ENCODE assay signal across 8 cellular contexts in the genomic region with DNA sequence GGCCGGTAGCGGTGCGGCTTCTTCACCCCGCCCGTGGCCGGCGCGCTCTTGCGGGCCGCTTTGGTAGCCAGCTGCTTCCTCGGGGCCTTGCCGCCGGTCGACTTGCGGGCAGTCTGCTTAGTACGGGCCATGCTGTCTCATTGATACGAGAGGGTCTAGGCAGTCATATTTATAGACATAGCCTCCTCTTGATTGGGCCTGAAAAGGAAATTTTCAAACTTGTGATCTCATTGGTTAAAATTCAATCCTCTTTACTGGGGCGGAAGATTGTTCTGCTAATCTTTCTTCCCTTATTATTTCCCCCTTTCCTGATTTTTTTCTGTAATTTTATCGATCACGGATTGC.
DNase-seq lines count a peak whose midpoint lies in the region; TF ChIP-seq lines count a peak whose summit lies in the region.
"Not testable (repeated sequence)": the region's sequence is repeated elsewhere in the genome, so short reads cannot be mapped to it uniquely, and the experiment has no call there.

No MANE protein-coding gene starts in this region.

- H3K4me1 ChIP-seq in BE2C; parathyroid adenoma; subcutaneous abdominal adipose tissue (ENCODE audit: control insufficient read depth in 5 of 5, insufficient read depth in 5 of 5, low read length in 5 of 5): not testable (repeated sequence)

- H3K27ac Mint-ChIP-seq in activated T-cell treated with anti-CD3 and anti-CD28 coated beads, Interleukin-2, amount 50 U/mL, for 24 hours: not testable (repeated sequence)

- not testable (repeated sequence) for H3K79me2 ChIP-seq in parathyroid adenoma

- H3K36me3 Mint-ChIP-seq in activated T-cell treated with anti-CD3 and anti-CD28 coated beads, Interleukin-2, amount 50 U/mL, for 24 hours (ENCODE audit: low read depth): not testable (repeated sequence)

- H3K27ac ChIP-seq in parathyroid adenoma: peak overlapping the region; percentile 47
- not testable (repeated sequence) for H3K27ac ChIP-seq in subcutaneous abdominal adipose tissue (ENCODE audit: low read depth, low read length)

- not testable (repeated sequence) for H3K27me3 Mint-ChIP-seq in activated T-cell treated with anti-CD3 and anti-CD28 coated beads, Interleukin-2, amount 50 U/mL, for 24 hours

- H3K4me3 ChIP-seq in BE2C (ENCODE audit: low read depth, low read length): peak overlapping the region; percentile 56
- H3K4me3 ChIP-seq in cardiac fibroblast (replicated peaks in 1 of 2; ENCODE audit: low read depth in 2 of 2, low read length in 2 of 2): peak overlapping the region in 1 of 2 donors; percentile 50
- H3K4me3 ChIP-seq in fibroblast of villous mesenchyme (ENCODE audit: low read depth, low read length): peak overlapping the region; percentile 48
- not testable (repeated sequence) for H3K4me3 ChIP-seq in parathyroid adenoma (ENCODE audit: low read depth, low read length)
- H3K4me3 ChIP-seq in subcutaneous abdominal adipose tissue (ENCODE audit: low read depth in 1 of 5, low read length in 5 of 5): peak overlapping the region in 4 of 5 donors; percentile 57 to 64 (median 62)

- not testable (repeated sequence) for H3K27me3 ChIP-seq in BE2C; parathyroid adenoma (ENCODE audit: control insufficient read depth, insufficient read depth, low read length); subcutaneous abdominal adipose tissue (ENCODE audit: control insufficient read depth in 5 of 5, insufficient read depth in 4 of 5, low read length in 5 of 5)

- H2AFZ ChIP-seq in parathyroid adenoma: peak overlapping the region; percentile 64

- not testable (repeated sequence) for H3K4me1 Mint-ChIP-seq in activated T-cell treated with anti-CD3 and anti-CD28 coated beads, Interleukin-2, amount 50 U/mL, for 24 hours (ENCODE audit: low read depth)

- peak overlapping the region; percentile 48 for H3K4me3 Mint-ChIP-seq in activated T-cell treated with anti-CD3 and anti-CD28 coated beads, Interleukin-2, amount 50 U/mL, for 24 hours

- H3K36me3 ChIP-seq in BE2C; parathyroid adenoma (ENCODE audit: control insufficient read depth, insufficient read depth, low read length); subcutaneous abdominal adipose tissue (ENCODE audit: control insufficient read depth in 5 of 5, insufficient read depth in 5 of 5, low read length in 5 of 5): not testable (repeated sequence)

- not testable (repeated sequence) for H3K9me3 Mint-ChIP-seq in activated T-cell treated with anti-CD3 and anti-CD28 coated beads, Interleukin-2, amount 50 U/mL, for 24 hours

- not testable (repeated sequence) for TF ChIP-seq CTCF in BE2C (IDR thresholded peaks at IDR 0.05; ENCODE audit: low read depth, low read length); cardiac fibroblast (IDR thresholded peaks at IDR 0.05; ENCODE audit: low read depth, low read length); fibroblast of villous mesenchyme (IDR thresholded peaks at IDR 0.05; ENCODE audit: insufficient read depth, low read depth, low read length); parathyroid adenoma (IDR thresholded peaks at IDR 0.05)

- H3K9ac ChIP-seq in parathyroid adenoma; subcutaneous abdominal adipose tissue (ENCODE audit: low read length in 5 of 5): not testable (repeated sequence)

- H3K9me3 ChIP-seq in BE2C; parathyroid adenoma (ENCODE audit: control insufficient read depth, low read length); subcutaneous abdominal adipose tissue (ENCODE audit: control insufficient read depth in 5 of 5, low read length in 5 of 5): not testable (repeated sequence)

- not testable (repeated sequence) for DNase-seq in BE2C; activated T-cell treated with anti-CD3 and anti-CD28 coated beads, Interleukin-2, amount 50 U/mL, for 24 hours
- DNase-seq in M059J (ENCODE audit: low read depth) (peak; percentile 2), cardiac fibroblast (ENCODE audit: low read depth in 2 of 2) (peak; percentile 16 to 47), fibroblast of villous mesenchyme (ENCODE audit: low read depth) (peak; percentile 9), left kidney (ENCODE audit: low read depth, low spot score) (peak; percentile 13)

- H3K4me2 ChIP-seq in parathyroid adenoma (ENCODE audit: low read length): not testable (repeated sequence)
